In the genomic region with DNA sequence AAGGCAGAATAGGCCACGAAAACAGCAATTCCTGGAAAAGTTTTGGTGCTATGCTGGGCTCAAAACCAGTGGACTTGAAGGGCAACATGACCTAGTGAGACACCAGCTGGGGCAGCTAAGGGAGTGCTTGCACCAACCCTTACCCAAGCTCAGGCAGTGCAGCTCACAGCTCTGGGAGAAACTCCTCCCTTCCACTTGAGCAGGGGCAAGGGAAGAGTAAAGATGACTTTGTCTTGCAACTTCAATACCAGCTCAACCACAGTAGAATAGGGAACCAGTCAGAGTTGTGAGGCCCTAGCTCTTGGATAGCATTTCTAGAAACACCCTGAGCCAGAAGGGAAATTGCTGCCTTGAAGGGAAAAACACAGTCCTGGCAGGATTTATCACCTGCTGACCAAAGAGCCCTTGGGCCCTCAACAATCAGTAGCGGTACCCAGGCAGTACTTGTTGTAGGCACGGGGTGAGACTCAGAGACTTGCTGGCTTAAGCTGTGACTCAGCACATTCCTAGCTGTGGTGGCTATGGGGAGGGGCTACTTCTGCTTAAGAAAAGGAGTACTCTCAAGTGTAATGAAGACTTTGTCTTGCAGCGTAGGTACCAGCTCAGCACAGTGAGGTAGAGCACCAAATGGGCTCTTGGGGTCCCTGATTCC, we compare ENCODE assay signal across 8 cellular contexts. TPM values are rescaled to one million over a fixed set of nuclear protein-coding genes. Genes with fewer than 3 reads are reported as not detected.
DNase-seq lines count a peak whose midpoint lies in the region; ATAC-seq, FAIRE-seq and TF ChIP-seq lines count a peak whose summit lies in the region.

No MANE protein-coding gene starts in this region.

- CTCF ChIA-PET in PC-9 (lab: Charles Lee), result interaction anchor here (0.6 to 0.9 kb wide), 2 partner anchors 35 to 62 kb away, joined by 3 to 13 read pairs; no protein-coding TSS in a partner anchor
- CTCF ChIA-PET in activated CD8-positive, alpha-beta T cell treated with anti-CD3 and anti-CD28 coated beads, Interleukin-2, amount 10 ng/mL, durations not matched to agents 7 days and 5 days (lab: Charles Lee), result no interaction called here

- no peak for TF ChIP-seq POLR2A in H54 (IDR thresholded peaks at IDR 0.05; ENCODE audit: low read depth, low read length)

- H2AFZ ChIP-seq in PC-9, result peak overlapping the region; percentile 78

- H3K4me1 ChIP-seq in PC-9 (replicated peaks; ENCODE audit: insufficient read depth), result peaks cover 22% of the 10 kb centered on the region

- peaks cover 8% of the 10 kb centered on the region for H3K4me1 Mint-ChIP-seq in activated CD8-positive, alpha-beta T cell treated with anti-CD3 and anti-CD28 coated beads, Interleukin-2, amount 10 ng/mL, durations not matched to agents 7 days and 5 days (ENCODE audit: low read depth)

- no peaks in the 10 kb centered on the region for H3K36me3 ChIP-seq in PC-9 (ENCODE audit: low read depth)

- H3K27ac Mint-ChIP-seq in activated CD8-positive, alpha-beta T cell treated with anti-CD3 and anti-CD28 coated beads, Interleukin-2, amount 10 ng/mL, durations not matched to agents 7 days and 5 days, result no peak overlapping the region

- no peaks in the 10 kb centered on the region for H3K9me3 ChIP-seq in PC-9 (ENCODE audit: insufficient read depth, low read depth)

- H3F3A ChIP-seq in PC-9 (ENCODE audit: insufficient read depth, low read depth), result peaks cover 20% of the 10 kb centered on the region; the same call in 1 of the 2 replicates

- H3K27ac ChIP-seq in PC-9, result peak overlapping the region; percentile 90

- peaks cover 5% of the 10 kb centered on the region for H3K27me3 Mint-ChIP-seq in activated CD8-positive, alpha-beta T cell treated with anti-CD3 and anti-CD28 coated beads, Interleukin-2, amount 10 ng/mL, durations not matched to agents 7 days and 5 days (ENCODE audit: low read depth)

- no peaks in the 10 kb centered on the region for H3K9me2 ChIP-seq in PC-9 (ENCODE audit: insufficient read depth)

- H4K20me1 ChIP-seq in PC-9 (ENCODE audit: insufficient read depth), result no peaks in the 10 kb centered on the region

- H3K4me3 Mint-ChIP-seq in activated CD8-positive, alpha-beta T cell treated with anti-CD3 and anti-CD28 coated beads, Interleukin-2, amount 10 ng/mL, durations not matched to agents 7 days and 5 days, result no peak overlapping the region

- intact Hi-C loops in PC-9 (cut with micrococcal nuclease; ENCODE audit: unreplicated experiment), result no loop called here

- ATAC-seq in HG03457 (IDR thresholded peaks at IDR 0.05; ENCODE audit: unreplicated experiment), result no peak
- no peak for ATAC-seq in activated CD8-positive, alpha-beta T cell treated with anti-CD3 and anti-CD28 coated beads, Interleukin-2, amount 10 ng/mL, durations not matched to agents 7 days and 5 days

- TF ChIP-seq CTCF in PC-9 (conservative IDR thresholded peaks at IDR 0.05), result no peak
- TF ChIP-seq CTCF in fibroblast of the aortic adventitia (IDR thresholded peaks at IDR 0.05; ENCODE audit: insufficient read depth, low read length), result no peak

- H3K36me3 Mint-ChIP-seq in activated CD8-positive, alpha-beta T cell treated with anti-CD3 and anti-CD28 coated beads, Interleukin-2, amount 10 ng/mL, durations not matched to agents 7 days and 5 days (ENCODE audit: low read depth), result peaks cover 13% of the 10 kb centered on the region

- H3K4me2 ChIP-seq in PC-9, result peak overlapping the region; percentile 66

- peak; percentile 52 for DNase-seq in H54 (ENCODE audit: insufficient read length, low spot score)
- DNase-seq in PC-9, result peak; percentile 61 to 85
- DNase-seq in fibroblast of the aortic adventitia (ENCODE audit: low read depth), result peak; percentile 71
- DNase-seq in renal cortical epithelial cell (ENCODE audit: low read depth), result peak; percentile 99
- DNase-seq in stimulated activated CD4-positive, alpha-beta T cell treated with anti-CD3 and anti-CD28 coated beads, Interleukin-2, amount 100 ng/mL, for 48 hours, result no peak
- DNase-seq in activated CD8-positive, alpha-beta T cell treated with anti-CD3 and anti-CD28 coated beads, Interleukin-2, amount 10 ng/mL, durations not matched to agents 7 days and 5 days, result no peak
- DNase-seq in DMS114 treated with DMSO at 0.1 percent for 48 hours (lab: John Stamatoyannopoulos, UW; ENCODE audit: unreplicated experiment), result no peak

- FAIRE-seq in H54 (lab: Jason Lieb, UNC), result peak; percentile 94

- H3K27me3 ChIP-seq in PC-9 (ENCODE audit: insufficient read depth, low read depth), result no peaks in the 10 kb centered on the region

- H3K79me2 ChIP-seq in PC-9 (ENCODE audit: low read depth), result no peaks in the 10 kb centered on the region

- POLR2A ChIA-PET in PC-9 (lab: Charles Lee; ENCODE audit: unreplicated experiment), result interaction anchor here (0.5 to 0.6 kb wide), 3 partner anchors 21 to 743 kb away, joined by 3 to 4 read pairs (median 3); no protein-coding TSS in a partner anchor
- POLR2A ChIA-PET in activated CD8-positive, alpha-beta T cell treated with anti-CD3 and anti-CD28 coated beads, Interleukin-2, amount 10 ng/mL, durations not matched to agents 7 days and 5 days (lab: Charles Lee), result no interaction called here

- H3K4me3 ChIP-seq in PC-9, result no peak overlapping the region; the same call in 1 of the 2 replicates
- H3K4me3 ChIP-seq in fibroblast of the aortic adventitia (ENCODE audit: low read depth, low read length), result no peak overlapping the region

- peaks cover 15% of the 10 kb centered on the region for H3K9me3 Mint-ChIP-seq in activated CD8-positive, alpha-beta T cell treated with anti-CD3 and anti-CD28 coated beads, Interleukin-2, amount 10 ng/mL, durations not matched to agents 7 days and 5 days (ENCODE audit: insufficient read depth)

- BruUV-seq in PC-9 (replicated peaks; lab: Mats Ljungman, UMichigan), result TSS peak; percentile 77

RNA-seq across cellular contexts. Expression of a gene that starts 19.7 kb away (rescaled TPM):
- total RNA-seq in PC-9 (2021) (13.3 and 24.6 TPM in 2 replicates), fibroblast of the aortic adventitia (ENCODE audit: low replicate concordance) (0.90 and 7.0 TPM in 2 replicates), renal cortical epithelial cell (0.55 and 3.1 TPM in 2 replicates)
- total RNA-seq in activated CD8-positive, alpha-beta T cell treated with anti-CD3 and anti-CD28 coated beads, Interleukin-2, amount 10 ng/mL, durations not matched to agents 7 days and 5 days, result under 1 TPM; 0.57 to 0.61 TPM

Comparison
In these comparisons a context has a peak if more than half of its experiments do, and no peak if none do; other contexts are left out.
1. DNase-seq: peak in H54 (single experiment), PC-9 (2 of 2), fibroblast of the aortic adventitia (single experiment) and renal cortical epithelial cell (single experiment); none in stimulated activated CD4-positive, alpha-beta T cell treated with anti-CD3 and anti-CD28 coated beads, Interleukin-2, amount 100 ng/mL, for 48 hours (0 of 2), activated CD8-positive, alpha-beta T cell treated with anti-CD3 and anti-CD28 coated beads, Interleukin-2, amount 10 ng/mL, durations not matched to agents 7 days and 5 days (single experiment) and DMS114 treated with DMSO at 0.1 percent for 48 hours (single experiment).